In genomic region chr14:24092110-24092959, GRCh38 we compare ENCODE assay signal across 12 cellular contexts. TPM values are rescaled to one million over a fixed set of nuclear protein-coding genes. Genes with fewer than 3 reads are reported as not detected.
DNase-seq lines count a peak whose midpoint lies in the region; ATAC-seq and TF ChIP-seq lines count a peak whose summit lies in the region.
"Had no signal": no experiment of that assay in that cellular context is flagged by ENCODE, and none has a peak within 500 bp of the region (broad histone marks: within the 10 kb centered on the region; RNA-seq: fewer than 3 reads in every experiment).

No MANE protein-coding gene starts in this region.

- peaks cover 25% of the 10 kb centered on the region for H3K4me1 ChIP-seq in CD4-positive, CD25-positive, alpha-beta regulatory T cell (ENCODE audit: control insufficient read depth, insufficient read depth, low read length, poor library complexity, severe bottlenecking)
- H3K4me1 ChIP-seq in Loucy (ENCODE audit: insufficient read depth, low read length, poor library complexity, severe bottlenecking) = peaks cover 26% of the 10 kb centered on the region
- H3K4me1 ChIP-seq in neuronal stem cell (ENCODE audit: control insufficient read depth in 2 of 2, insufficient read depth in 1 of 2, low read depth in 1 of 2, low read length in 2 of 2) = peaks cover 14% of the 10 kb centered on the region in 2 donors

- H4K8ac ChIP-seq in neuronal stem cell (ENCODE audit: low read depth, low read length) = no peak overlapping the region

- no peak overlapping the region for H4K91ac ChIP-seq in neuronal stem cell (ENCODE audit: low read depth, low read length, poor library complexity)

- H3K4me1 Mint-ChIP-seq in CD4-positive, CD25-positive, alpha-beta regulatory T cell = peaks cover 8 to 41% (median 25%) of the 10 kb centered on the region in 4 donors
- H3K4me1 Mint-ChIP-seq in effector memory CD8-positive, alpha-beta T cell (ENCODE audit: low read depth in 2 of 2) = peaks cover 27 to 33% of the 10 kb centered on the region in 2 donors

- no peak for DNase-seq in CD4-positive, CD25-positive, alpha-beta regulatory T cell
- no peak for DNase-seq in effector memory CD8-positive, alpha-beta T cell
- DNase-seq in neuronal stem cell (ENCODE audit: low spot score) = no peak
- no peak for DNase-seq in cerebellar cortex (ENCODE audit: low spot score)
- DNase-seq in islet precursor cell = no peak
- DNase-seq: DMS79, NCI-H2081 had no signal

- H2BK12ac ChIP-seq in neuronal stem cell (ENCODE audit: low read length) = no peak overlapping the region

- no peak overlapping the region for H2AK5ac ChIP-seq in neuronal stem cell (ENCODE audit: low read depth, low read length)

- H2BK120ac ChIP-seq in neuronal stem cell (ENCODE audit: low read depth, low read length) = no peak overlapping the region

- H3K27ac ChIP-seq in CD4-positive, CD25-positive, alpha-beta regulatory T cell (ENCODE audit: insufficient read depth, low read length, poor library complexity, severe bottlenecking) = no peak overlapping the region
- H3K27ac ChIP-seq in neuronal stem cell (replicated peaks; ENCODE audit: low read length) = no peak overlapping the region

- H3K4me2 ChIP-seq in Loucy (ENCODE audit: low read depth, low read length, poor library complexity, severe bottlenecking) = peak overlapping the region; percentile 90
- H3K4me2 ChIP-seq in neuronal stem cell (ENCODE audit: insufficient read depth, low read length, poor library complexity, severe bottlenecking) = no peak overlapping the region

- H3K23ac ChIP-seq in neuronal stem cell (ENCODE audit: low read depth, low read length, poor library complexity) = no peak overlapping the region

- H3K27me3 ChIP-seq in CD4-positive, CD25-positive, alpha-beta regulatory T cell (ENCODE audit: control insufficient read depth, insufficient read depth, low read length) = no peaks in the 10 kb centered on the region
- H3K27me3 ChIP-seq in Loucy (ENCODE audit: insufficient read depth, low read length, poor library complexity, severe bottlenecking) (no peaks in the 10 kb centered on the region), neuronal stem cell (ENCODE audit: control insufficient read depth in 3 of 3, insufficient read depth in 3 of 3, low read depth in 1 of 3, low read length in 3 of 3) (no peaks in the 10 kb centered on the region)

- H3K9ac ChIP-seq in Loucy (ENCODE audit: low read depth, low read length, poor library complexity, severe bottlenecking) (peak overlapping the region; percentile 99), neuronal stem cell (ENCODE audit: low read depth, low read length, poor library complexity) (no peak overlapping the region)

- H3K18ac ChIP-seq in neuronal stem cell (ENCODE audit: low read length) = no peak overlapping the region

- H2BK15ac ChIP-seq in neuronal stem cell (ENCODE audit: low read length) = peak overlapping the region; percentile 22

- H3K14ac ChIP-seq in neuronal stem cell (ENCODE audit: low read length) = no peak overlapping the region

- no peaks in the 10 kb centered on the region for H3K79me1 ChIP-seq in neuronal stem cell (ENCODE audit: low read depth, low read length)

- peaks cover 33% of the 10 kb centered on the region for H3K79me2 ChIP-seq in Loucy (ENCODE audit: insufficient read depth, low read length)

- H3K36me3 Mint-ChIP-seq in CD4-positive, CD25-positive, alpha-beta regulatory T cell = no peaks in the 10 kb centered on the region
- peaks cover 8% of the 10 kb centered on the region for H3K36me3 Mint-ChIP-seq in effector memory CD8-positive, alpha-beta T cell (ENCODE audit: insufficient read depth)

- H2BK5ac ChIP-seq in neuronal stem cell (ENCODE audit: low read length) = no peak overlapping the region

- H3K4me3 Mint-ChIP-seq in CD4-positive, CD25-positive, alpha-beta regulatory T cell = peak overlapping the region; percentile 89 to 99 (median 99)
- H3K4me3 Mint-ChIP-seq in effector memory CD8-positive, alpha-beta T cell = peak overlapping the region; percentile 31 to 97

- no peaks in the 10 kb centered on the region for H4K20me1 ChIP-seq in Loucy (ENCODE audit: insufficient read depth, low read length, poor library complexity, severe bottlenecking)

- H3K4ac ChIP-seq in neuronal stem cell (ENCODE audit: low read length) = no peak overlapping the region

- peak overlapping the region; percentile 81 to 94 (median 87) for H3K27ac Mint-ChIP-seq in CD4-positive, CD25-positive, alpha-beta regulatory T cell
- H3K27ac Mint-ChIP-seq in effector memory CD8-positive, alpha-beta T cell = peak overlapping the region; percentile 32 to 95

- WGBS in neuronal stem cell (ENCODE audit: extremely low coverage in 2 of 2, insufficient read length in 2 of 2, insufficient replicate concordance in 1 of 2), 2 donors = no CpG with 5 or more reads among the region's 3 CpGs

- no peaks in the 10 kb centered on the region for H3K9me2 ChIP-seq in Loucy (replicated peaks; ENCODE audit: low read depth, low read length)

- peaks cover 3% of the 10 kb centered on the region for H3K36me3 ChIP-seq in CD4-positive, CD25-positive, alpha-beta regulatory T cell (ENCODE audit: control insufficient read depth, insufficient read depth, low read length)
- H3K36me3 ChIP-seq in Loucy (ENCODE audit: insufficient read depth, low read length) = no peaks in the 10 kb centered on the region
- H3K36me3 ChIP-seq in neuronal stem cell (replicated peaks in 1 of 2; ENCODE audit: control insufficient read depth in 2 of 2, insufficient read depth in 2 of 2, low read length in 2 of 2) = peaks cover 0 to 3% of the 10 kb centered on the region in 2 donors

- no peak for ATAC-seq in CD4-positive, CD25-positive, alpha-beta regulatory T cell (ENCODE audit: low read depth in 2 of 2)
- ATAC-seq in effector memory CD8-positive, alpha-beta T cell (replicated peaks) = no peak
- ATAC-seq in GM21447 (IDR thresholded peaks at IDR 0.05; ENCODE audit: unreplicated experiment) (no peak), HG02938 (IDR thresholded peaks at IDR 0.05; ENCODE audit: unreplicated experiment) (no peak)

- H3K9me3 Mint-ChIP-seq in CD4-positive, CD25-positive, alpha-beta regulatory T cell = no peaks in the 10 kb centered on the region
- H3K9me3 Mint-ChIP-seq in effector memory CD8-positive, alpha-beta T cell = no peaks in the 10 kb centered on the region

- TF ChIP-seq CTCF in Loucy (conservative IDR thresholded peaks at IDR 0.05; ENCODE audit: low read length) = no peak

- no peaks in the 10 kb centered on the region; the same call in 1 of the 2 replicates for H3F3A ChIP-seq in Loucy (ENCODE audit: low read depth)

- H2AFZ ChIP-seq in Loucy (ENCODE audit: low read length) (no peak overlapping the region), neuronal stem cell (ENCODE audit: low read length) (no peak overlapping the region)

- no peak overlapping the region for H3K4me3 ChIP-seq in CD4-positive, CD25-positive, alpha-beta regulatory T cell (ENCODE audit: low read depth, low read length)
- H3K4me3 ChIP-seq in Loucy (ENCODE audit: low read length, poor library complexity, severe bottlenecking) = peak overlapping the region; percentile 93
- H3K4me3 ChIP-seq in neuronal stem cell (ENCODE audit: low read length in 2 of 2) = no peak overlapping the region

- no peaks in the 10 kb centered on the region for H3K27me3 Mint-ChIP-seq in CD4-positive, CD25-positive, alpha-beta regulatory T cell
- no peaks in the 10 kb centered on the region for H3K27me3 Mint-ChIP-seq in effector memory CD8-positive, alpha-beta T cell

- H3K9me3 ChIP-seq in CD4-positive, CD25-positive, alpha-beta regulatory T cell (ENCODE audit: control insufficient read depth in 2 of 2, low read length in 2 of 2) = no peaks in the 10 kb centered on the region
- no peaks in the 10 kb centered on the region for H3K9me3 ChIP-seq in Loucy (ENCODE audit: insufficient read depth, low read depth, low read length)
- no peaks in the 10 kb centered on the region for H3K9me3 ChIP-seq in neuronal stem cell (replicated peaks in 1 of 2; ENCODE audit: control insufficient read depth in 2 of 2, insufficient read depth in 1 of 2, low read depth in 1 of 2, low read length in 2 of 2)

RNA-seq across cellular contexts. Expression of gene PCK2, which starts 1.8 kb away (rescaled TPM):
- total RNA-seq in CD4-positive, CD25-positive, alpha-beta regulatory T cell = 21.0 TPM
- 10 to 100 TPM; 26.3 to 32.2 (median 27.8) TPM for polyA plus RNA-seq in CD4-positive, CD25-positive, alpha-beta regulatory T cell
- 15.2 TPM for polyA plus RNA-seq in neuronal stem cell (2013, experiment 1 of 2)
- polyA plus RNA-seq in neuronal stem cell (2013, experiment 2 of 2) = 15.1 TPM

RNA-seq across cellular contexts. Expression of gene CPNE6, which starts 21.0 kb away (rescaled TPM):
- total RNA-seq in CD4-positive, CD25-positive, alpha-beta regulatory T cell = not detected
- not detected for polyA plus RNA-seq in CD4-positive, CD25-positive, alpha-beta regulatory T cell
- not detected for polyA plus RNA-seq in neuronal stem cell (2013, experiment 1 of 2)
- not detected for polyA plus RNA-seq in neuronal stem cell (2013, experiment 2 of 2)
- total RNA-seq: omental fat pad, subcutaneous adipose tissue had no signal

RNA-seq across cellular contexts. Expression of gene DCAF11, which starts 22.2 kb away (rescaled TPM):
- total RNA-seq in CD4-positive, CD25-positive, alpha-beta regulatory T cell = 97.8 TPM
- polyA plus RNA-seq in CD4-positive, CD25-positive, alpha-beta regulatory T cell = 10 to 100 TPM; 73.4 to 95.7 (median 82.3) TPM
- 31.3 TPM for polyA plus RNA-seq in neuronal stem cell (2013, experiment 1 of 2)
- polyA plus RNA-seq in neuronal stem cell (2013, experiment 2 of 2) = 30.9 TPM

RNA-seq across cellular contexts. Expression of gene NRL, which starts 22.4 kb away (rescaled TPM):
- total RNA-seq in CD4-positive, CD25-positive, alpha-beta regulatory T cell = 2.8 TPM
- polyA plus RNA-seq in CD4-positive, CD25-positive, alpha-beta regulatory T cell = 1 to 10 TPM; 1.9 to 2.9 (median 2.1) TPM
- polyA plus RNA-seq in neuronal stem cell (2013, experiment 1 of 2) = 1.2 TPM
- 0.97 TPM for polyA plus RNA-seq in neuronal stem cell (2013, experiment 2 of 2)

RNA-seq across cellular contexts. Expression of gene FITM1, which starts 38.1 kb away (rescaled TPM):
- 1.1 TPM for total RNA-seq in CD4-positive, CD25-positive, alpha-beta regulatory T cell
- polyA plus RNA-seq in CD4-positive, CD25-positive, alpha-beta regulatory T cell = under 1 TPM in 3 of 4 donors, not detected in 1; 0.20 to 0.42 (median 0.24) TPM
- 0.33 TPM for polyA plus RNA-seq in neuronal stem cell (2013, experiment 1 of 2)
- polyA plus RNA-seq in neuronal stem cell (2013, experiment 2 of 2) = 0.18 TPM
